ENCODE assay signal across 1 cellular context in genomic region chr19:18588611-18589379, GRCh38.
A peak's percentile ranks its signal among the peaks of the same experiment; 100 is the strongest.
TF ChIP-seq lines count a peak whose summit lies in the region.

TSS of gene REX1BD (plus strand) at chr19:18588798. CDS start at chr19:18588802, 4 bp downstream.

TF ChIP-seq in GM12878, 131 proteins besides CTCF, POLR2A, EP300 and RAD21 (continued from another document and continues in another):
- TF ChIP-seq, protein P1, sequence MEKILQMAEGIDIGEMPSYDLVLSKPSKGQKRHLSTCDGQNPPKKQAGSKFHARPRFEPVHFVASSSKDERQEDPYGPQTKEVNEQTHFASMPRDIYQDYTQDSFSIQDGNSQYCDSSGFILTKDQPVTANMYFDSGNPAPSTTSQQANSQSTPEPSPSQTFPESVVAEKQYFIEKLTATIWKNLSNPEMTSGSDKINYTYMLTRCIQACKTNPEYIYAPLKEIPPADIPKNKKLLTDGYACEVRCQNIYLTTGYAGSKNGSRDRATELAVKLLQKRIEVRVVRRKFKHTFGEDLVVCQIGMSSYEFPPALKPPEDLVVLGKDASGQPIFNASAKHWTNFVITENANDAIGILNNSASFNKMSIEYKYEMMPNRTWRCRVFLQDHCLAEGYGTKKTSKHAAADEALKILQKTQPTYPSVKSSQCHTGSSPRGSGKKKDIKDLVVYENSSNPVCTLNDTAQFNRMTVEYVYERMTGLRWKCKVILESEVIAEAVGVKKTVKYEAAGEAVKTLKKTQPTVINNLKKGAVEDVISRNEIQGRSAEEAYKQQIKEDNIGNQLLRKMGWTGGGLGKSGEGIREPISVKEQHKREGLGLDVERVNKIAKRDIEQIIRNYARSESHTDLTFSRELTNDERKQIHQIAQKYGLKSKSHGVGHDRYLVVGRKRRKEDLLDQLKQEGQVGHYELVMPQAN (conservative IDR thresholded peaks at IDR 0.05) = peak; percentile 73
- TF ChIP-seq NFYA (IDR thresholded peaks at IDR 0.05; ENCODE audit: borderline replicate concordance, low read depth, low read length) (no peak), IKZF2 (IDR thresholded peaks at IDR 0.05) (peak; percentile 47 to 67; a peak in 3 of 4 replicates), BCLAF1 (IDR thresholded peaks at IDR 0.05) (no peak), ZNF687 (IDR thresholded peaks at IDR 0.05) (peak; percentile 67; the same call in 1 of the 2 replicates), CHD1 (IDR thresholded peaks at IDR 0.05; ENCODE audit: low read depth, low read length) (0 out of 2 replicates have a peak, but pooled peaks have one; percentile 26), NR2F1 (conservative IDR thresholded peaks at IDR 0.05) (peak; percentile 58), BRCA1 (IDR thresholded peaks at IDR 0.05; ENCODE audit: low read depth, low read length) (no peak), RB1 (IDR thresholded peaks at IDR 0.05; ENCODE audit: borderline replicate concordance) (peak; percentile 47), KAT2A (conservative IDR thresholded peaks at IDR 0.05; ENCODE audit: control insufficient read depth, low read depth, low read length) (no peak), HDAC2 (IDR thresholded peaks at IDR 0.05) (no peak), ZNF24 (IDR thresholded peaks at IDR 0.05) (no peak), DPF2 (IDR thresholded peaks at IDR 0.05) (peak; percentile 85), FOXM1 (IDR thresholded peaks at IDR 0.05; ENCODE audit: low read depth, low read length) (no peak), SRF (IDR thresholded peaks at IDR 0.05; ENCODE audit: low read depth in 2 of 2, low read length in 2 of 2) (no peak), ZZZ3 (IDR thresholded peaks at IDR 0.05; ENCODE audit: control insufficient read depth, insufficient read length, low read depth) (no peak), IRF5 (IDR thresholded peaks at IDR 0.05; ENCODE audit: borderline replicate concordance) (no peak), ZNF384 (IDR thresholded peaks at IDR 0.05; ENCODE audit: borderline replicate concordance, low read depth, low read length) (no peak), ZBTB40 (IDR thresholded peaks at IDR 0.05; ENCODE audit: borderline replicate concordance) (no peak), SIX5 (IDR thresholded peaks at IDR 0.05; ENCODE audit: low read depth, low read length, severe bottlenecking) (peak; percentile 15), RBBP5 (conservative IDR thresholded peaks at IDR 0.05) (no peak), ASH2L (IDR thresholded peaks at IDR 0.05; ENCODE audit: borderline replicate concordance, low read depth) (0 out of 2 replicates have a peak, but pooled peaks have one; percentile 25), GATAD2B (conservative IDR thresholded peaks at IDR 0.05; ENCODE audit: low read depth) (peak; percentile 86), SIN3A (IDR thresholded peaks at IDR 0.05; ENCODE audit: low read depth, low read length) (peak; percentile 64; the same call in 1 of the 2 replicates), NFIC (IDR thresholded peaks at IDR 0.05; ENCODE audit: low read depth, low read length) (no peak), TCF7 (IDR thresholded peaks at IDR 0.05; ENCODE audit: borderline replicate concordance) (no peak), ATF7 (IDR thresholded peaks at IDR 0.05; ENCODE audit: low read depth) (no peak), TBL1XR1 (IDR thresholded peaks at IDR 0.05; ENCODE audit: low read depth, low read length) (peak; percentile 24; the same call in 1 of the 2 replicates), PML (IDR thresholded peaks at IDR 0.05; ENCODE audit: low read length) (0 out of 2 replicates have a peak, but pooled peaks have one; percentile 91), IRF3 (IDR thresholded peaks at IDR 0.05) (peak; percentile 8; the same call in 1 of the 2 replicates), SREBF2 (IDR thresholded peaks at IDR 0.05; ENCODE audit: low read length) (no peak), RFX5 (IDR thresholded peaks at IDR 0.05; ENCODE audit: low read depth, low read length) (no peak; the same call in 1 of the 2 replicates), GABPA (IDR thresholded peaks at IDR 0.05; ENCODE audit: low read depth) (no peak), MTA3 (IDR thresholded peaks at IDR 0.05; ENCODE audit: borderline replicate concordance, low read length) (no peak), CBX3 (IDR thresholded peaks at IDR 0.05; ENCODE audit: borderline replicate concordance, low read depth) (no peak), NRF1 (conservative IDR thresholded peaks at IDR 0.05; ENCODE audit: low read depth, low read length) (no peak), TCF3 (IDR thresholded peaks at IDR 0.05; ENCODE audit: borderline replicate concordance, insufficient read depth, low read depth, low read length) (0 out of 2 replicates have a peak, but pooled peaks have one; percentile 66), ZNF274 (IDR thresholded peaks at IDR 0.05; ENCODE audit: insufficient read depth, insufficient read length) (no peak)
- TF ChIP-seq, protein P2, sequence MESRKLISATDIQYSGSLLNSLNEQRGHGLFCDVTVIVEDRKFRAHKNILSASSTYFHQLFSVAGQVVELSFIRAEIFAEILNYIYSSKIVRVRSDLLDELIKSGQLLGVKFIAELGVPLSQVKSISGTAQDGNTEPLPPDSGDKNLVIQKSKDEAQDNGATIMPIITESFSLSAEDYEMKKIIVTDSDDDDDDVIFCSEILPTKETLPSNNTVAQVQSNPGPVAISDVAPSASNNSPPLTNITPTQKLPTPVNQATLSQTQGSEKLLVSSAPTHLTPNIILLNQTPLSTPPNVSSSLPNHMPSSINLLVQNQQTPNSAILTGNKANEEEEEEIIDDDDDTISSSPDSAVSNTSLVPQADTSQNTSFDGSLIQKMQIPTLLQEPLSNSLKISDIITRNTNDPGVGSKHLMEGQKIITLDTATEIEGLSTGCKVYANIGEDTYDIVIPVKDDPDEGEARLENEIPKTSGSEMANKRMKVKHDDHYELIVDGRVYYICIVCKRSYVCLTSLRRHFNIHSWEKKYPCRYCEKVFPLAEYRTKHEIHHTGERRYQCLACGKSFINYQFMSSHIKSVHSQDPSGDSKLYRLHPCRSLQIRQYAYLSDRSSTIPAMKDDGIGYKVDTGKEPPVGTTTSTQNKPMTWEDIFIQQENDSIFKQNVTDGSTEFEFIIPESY (IDR thresholded peaks at IDR 0.05) = no peak
- TF ChIP-seq, protein P3, sequence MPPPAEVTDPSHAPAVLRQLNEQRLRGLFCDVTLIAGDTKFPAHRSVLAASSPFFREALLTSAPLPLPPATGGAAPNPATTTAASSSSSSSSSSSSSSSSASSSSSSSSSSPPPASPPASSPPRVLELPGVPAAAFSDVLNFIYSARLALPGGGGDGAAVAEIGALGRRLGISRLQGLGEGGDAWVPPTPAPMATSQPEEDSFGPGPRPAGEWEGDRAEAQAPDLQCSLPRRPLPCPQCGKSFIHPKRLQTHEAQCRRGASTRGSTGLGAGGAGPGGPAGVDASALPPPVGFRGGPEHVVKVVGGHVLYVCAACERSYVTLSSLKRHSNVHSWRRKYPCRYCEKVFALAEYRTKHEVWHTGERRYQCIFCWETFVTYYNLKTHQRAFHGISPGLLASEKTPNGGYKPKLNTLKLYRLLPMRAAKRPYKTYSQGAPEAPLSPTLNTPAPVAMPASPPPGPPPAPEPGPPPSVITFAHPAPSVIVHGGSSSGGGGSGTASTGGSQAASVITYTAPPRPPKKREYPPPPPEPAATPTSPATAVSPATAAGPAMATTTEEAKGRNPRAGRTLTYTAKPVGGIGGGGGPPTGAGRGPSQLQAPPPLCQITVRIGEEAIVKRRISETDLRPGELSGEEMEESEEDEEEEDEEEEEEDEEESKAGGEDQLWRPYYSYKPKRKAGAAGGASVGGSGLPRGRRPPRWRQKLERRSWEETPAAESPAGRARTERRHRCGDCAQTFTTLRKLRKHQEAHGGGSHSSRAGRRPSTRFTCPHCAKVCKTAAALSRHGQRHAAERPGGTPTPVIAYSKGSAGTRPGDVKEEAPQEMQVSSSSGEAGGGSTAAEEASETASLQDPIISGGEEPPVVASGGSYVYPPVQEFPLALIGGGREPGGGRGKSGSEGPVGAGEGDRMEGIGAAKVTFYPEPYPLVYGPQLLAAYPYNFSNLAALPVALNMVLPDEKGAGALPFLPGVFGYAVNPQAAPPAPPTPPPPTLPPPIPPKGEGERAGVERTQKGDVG (CRISPR knock-in tag; IDR thresholded peaks at IDR 0.05) = no peak
